Comparison of ENCODE assay signal across 8 cellular contexts in the genomic region with DNA sequence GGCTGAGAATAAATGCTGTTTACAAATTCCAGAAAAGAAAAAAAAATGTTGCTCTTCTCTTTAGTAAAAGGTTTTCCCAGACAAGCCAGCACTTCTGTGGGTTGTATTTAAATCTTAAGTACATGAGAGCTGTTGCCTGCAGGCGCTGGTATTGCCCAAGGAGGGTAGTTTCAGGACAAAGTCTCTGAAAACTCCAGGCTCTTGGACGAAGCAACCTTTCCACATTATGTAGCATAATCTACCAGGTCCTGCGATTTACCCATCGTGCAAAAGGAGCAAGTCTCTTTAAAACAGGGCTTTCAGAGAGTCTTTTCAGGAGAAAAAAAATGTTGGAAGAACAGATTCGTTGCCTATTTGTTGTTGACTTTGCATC.
A peak's percentile ranks its signal among the peaks of the same experiment; 100 is the strongest.
DNase-seq lines count a peak whose midpoint lies in the region; ATAC-seq lines count a peak whose summit lies in the region.

No MANE protein-coding gene starts in this region.

- no peaks in the 10 kb centered on the region for H3K4me1 ChIP-seq in CD8-positive, alpha-beta memory T cell (ENCODE audit: insufficient read depth, low read length)

- no peaks in the 10 kb centered on the region for H3K27me3 ChIP-seq in CD8-positive, alpha-beta memory T cell (ENCODE audit: insufficient read depth, low read length, poor library complexity, severe bottlenecking)

- H3K27me3 Mint-ChIP-seq in CD8-positive, alpha-beta memory T cell = peaks cover 22 to 28% of the 10 kb centered on the region in 2 donors
- H3K27me3 Mint-ChIP-seq in T-cell = peaks cover 34 to 36% of the 10 kb centered on the region in 2 donors
- peaks cover 10% of the 10 kb centered on the region for H3K27me3 Mint-ChIP-seq in memory B cell

- DNase-seq in CD8-positive, alpha-beta memory T cell = no peak
- DNase-seq in T-cell = no peak
- DNase-seq in memory B cell (ENCODE audit: low spot score in 2 of 2) = no peak
- no peak for DNase-seq in NCI-H2171 (lab: John Stamatoyannopoulos, UW)
- no peak for DNase-seq in HuH-7.5 (ENCODE audit: low spot score)
- no peak for DNase-seq in occipital lobe (lab: John Stamatoyannopoulos, UW)

- H3K4me3 ChIP-seq in CD8-positive, alpha-beta memory T cell (ENCODE audit: low read length) = no peak overlapping the region

- peak overlapping the region in 5 of 7 donors; percentile 34 to 74 (median 60) for H3K4me3 Mint-ChIP-seq in CD8-positive, alpha-beta memory T cell
- H3K4me3 Mint-ChIP-seq in T-cell (peak overlapping the region in 2 of 3 donors; percentile 55 to 69), memory B cell (peak overlapping the region; percentile 81)

- no peak overlapping the region for H3K27ac Mint-ChIP-seq in CD8-positive, alpha-beta memory T cell
- H3K27ac Mint-ChIP-seq in T-cell = no peak overlapping the region
- no peak overlapping the region for H3K27ac Mint-ChIP-seq in memory B cell

- POLR2A ChIA-PET in CD8-positive, alpha-beta memory T cell (lab: Charles Lee) = no interaction called here
- POLR2A ChIA-PET in T-cell (lab: Charles Lee) = no interaction called here

- H3K36me3 ChIP-seq in CD8-positive, alpha-beta memory T cell (ENCODE audit: insufficient read depth, low read length) = no peaks in the 10 kb centered on the region

- H3K9me3 ChIP-seq in CD8-positive, alpha-beta memory T cell (ENCODE audit: low read length) = no peaks in the 10 kb centered on the region

- H3K36me3 Mint-ChIP-seq in CD8-positive, alpha-beta memory T cell = no peaks in the 10 kb centered on the region
- H3K36me3 Mint-ChIP-seq in T-cell (no peaks in the 10 kb centered on the region), memory B cell (peaks cover 1% of the 10 kb centered on the region)

- H3K4me1 Mint-ChIP-seq in CD8-positive, alpha-beta memory T cell = peaks cover 0 to 14% (median 0%) of the 10 kb centered on the region in 3 donors
- H3K4me1 Mint-ChIP-seq in T-cell (peaks cover 5 to 9% (median 8%) of the 10 kb centered on the region in 3 donors), memory B cell (peaks cover 2% of the 10 kb centered on the region)

- H3K9me3 Mint-ChIP-seq in CD8-positive, alpha-beta memory T cell = no peaks in the 10 kb centered on the region
- peaks cover 2% of the 10 kb centered on the region in 3 donors for H3K9me3 Mint-ChIP-seq in T-cell
- peaks cover 2% of the 10 kb centered on the region for H3K9me3 Mint-ChIP-seq in memory B cell

- peak; percentile 7 for ATAC-seq in GM21529 (IDR thresholded peaks at IDR 0.05; ENCODE audit: unreplicated experiment)
- no peak for ATAC-seq in T-cell (replicated peaks in 1 of 4)
- no peak for ATAC-seq in memory B cell (ENCODE audit: low read depth)
- ATAC-seq in HG03196 (IDR thresholded peaks at IDR 0.05; ENCODE audit: unreplicated experiment) = no peak

- CTCF ChIA-PET in CD8-positive, alpha-beta memory T cell (lab: Charles Lee) = interaction anchor here (0.5 to 0.8 kb wide), 2 partner anchors 15 to 705 kb away, joined by 3 read pairs; no protein-coding TSS in a partner anchor
- CTCF ChIA-PET in T-cell (lab: Charles Lee) = no interaction called here

- H3K27ac ChIP-seq in CD8-positive, alpha-beta memory T cell (ENCODE audit: low read depth, low read length) = no peak overlapping the region
